In genomic region chr2:223618172-223619035, GRCh38 we compare ENCODE assay signal across 17 cellular contexts. TPM values are rescaled to one million over a fixed set of nuclear protein-coding genes. Genes with fewer than 3 reads are reported as not detected.
DNase-seq lines count a peak whose midpoint lies in the region; ATAC-seq and TF ChIP-seq lines count a peak whose summit lies in the region.
"Had no signal": no experiment of that assay in that cellular context is flagged by ENCODE, and none has a peak within 500 bp of the region (broad histone marks: within the 10 kb centered on the region; RNA-seq: fewer than 3 reads in every experiment).

No MANE protein-coding gene starts in this region.

- H3K4me1 Mint-ChIP-seq in H9, result peaks cover 25 to 37% of the 10 kb centered on the region in 2 experiments
- no peaks in the 10 kb centered on the region for H3K4me1 Mint-ChIP-seq in activated CD8-positive, alpha-beta memory T cell treated with anti-CD3 and anti-CD28 coated beads, Interleukin-2, amount 10 ng/mL, durations not matched to agents 7 days and 5 days
- H3K4me1 Mint-ChIP-seq: central memory CD8-positive, alpha-beta T cell had no signal

- no peak overlapping the region for H3K27ac ChIP-seq in H9 (ENCODE audit: insufficient read length, low read depth, low read length)
- H3K27ac ChIP-seq in WERI-Rb-1, result no peak overlapping the region
- H3K27ac ChIP-seq: pancreas, skin epidermis had no signal

- no peak overlapping the region for H2AK5ac ChIP-seq in H9 (ENCODE audit: insufficient read length, low read length)

- CTCF ChIA-PET in activated CD8-positive, alpha-beta memory T cell treated with anti-CD3 and anti-CD28 coated beads, Interleukin-2, amount 10 ng/mL, durations not matched to agents 7 days and 5 days (lab: Charles Lee), result no interaction called here

- peaks cover 100% of the 10 kb centered on the region for H3K27me3 Mint-ChIP-seq in H9 (ENCODE audit: low read depth)
- peaks cover 28% of the 10 kb centered on the region for H3K27me3 Mint-ChIP-seq in activated CD8-positive, alpha-beta memory T cell treated with anti-CD3 and anti-CD28 coated beads, Interleukin-2, amount 10 ng/mL, durations not matched to agents 7 days and 5 days

- no peak overlapping the region for H3K4ac ChIP-seq in H9 (ENCODE audit: low read depth, low read length)

- ATAC-seq in activated CD8-positive, alpha-beta memory T cell treated with anti-CD3 and anti-CD28 coated beads, Interleukin-2, amount 10 ng/mL, durations not matched to agents 7 days and 5 days, result no peak
- ATAC-seq in GM18909 (IDR thresholded peaks at IDR 0.05; ENCODE audit: poor library complexity, unreplicated experiment) (no peak), GM18519 (IDR thresholded peaks at IDR 0.05; ENCODE audit: low FRiP score, unreplicated experiment) (no peak)
- ATAC-seq: pancreas had no signal

- peak overlapping the region in 1 of 2 experiments; percentile 33; a peak in 1 of 5 replicates for H3K4me3 Mint-ChIP-seq in H9
- H3K4me3 Mint-ChIP-seq in activated CD8-positive, alpha-beta memory T cell treated with anti-CD3 and anti-CD28 coated beads, Interleukin-2, amount 10 ng/mL, durations not matched to agents 7 days and 5 days, result no peak overlapping the region
- H3K4me3 Mint-ChIP-seq: central memory CD8-positive, alpha-beta T cell; T-helper 2 cell treated with Interferon-gamma antibody and Interleukin-4, amounts not matched to agents 5 μg/mL and 100 μg/mL, for 36 hours had no signal

- no peak overlapping the region for H4K8ac ChIP-seq in H9 (replicated peaks; ENCODE audit: insufficient read length, low read depth, low read length)

- H3K4me3 ChIP-seq in WERI-Rb-1 (ENCODE audit: low read depth, low read length), result no peak overlapping the region
- H3K4me3 ChIP-seq: pancreas, skin epidermis had no signal

- no peak overlapping the region for H2BK12ac ChIP-seq in H9 (ENCODE audit: insufficient read length, low read depth, low read length)

- H2BK5ac ChIP-seq in H9 (ENCODE audit: insufficient read length, low read length), result no peak overlapping the region

- H4K20me1 ChIP-seq in H9 (ENCODE audit: control insufficient read depth, insufficient read depth, insufficient read length), result peaks cover 7% of the 10 kb centered on the region

- H3K36me3 ChIP-seq in WERI-Rb-1, result no peaks in the 10 kb centered on the region
- H3K36me3 ChIP-seq: pancreas had no signal

- H3K27me3 ChIP-seq in H9 (ENCODE audit: insufficient read depth, low read length) (peaks cover 40% of the 10 kb centered on the region), WERI-Rb-1 (ENCODE audit: insufficient read depth, low read depth, severe bottlenecking) (no peaks in the 10 kb centered on the region)

- peaks cover 0 to 3% (median 0%) of the 10 kb centered on the region in 3 experiments; a peak in 2 of 7 replicates for H3K36me3 Mint-ChIP-seq in H9 (ENCODE audit: insufficient read depth in 1 of 3, low read depth in 3 of 3)
- H3K36me3 Mint-ChIP-seq in activated CD8-positive, alpha-beta memory T cell treated with anti-CD3 and anti-CD28 coated beads, Interleukin-2, amount 10 ng/mL, durations not matched to agents 7 days and 5 days, result no peaks in the 10 kb centered on the region

- no peak overlapping the region for H3K23ac ChIP-seq in H9 (ENCODE audit: insufficient read length, low read depth, low read length)

- H3K9me3 ChIP-seq in H9 (ENCODE audit: control insufficient read depth, low read depth, low read length), result no peaks in the 10 kb centered on the region
- no peaks in the 10 kb centered on the region for H3K9me3 ChIP-seq in WERI-Rb-1 (ENCODE audit: severe bottlenecking)
- H3K9me3 ChIP-seq: pancreas had no signal

- no peak overlapping the region for H2BK15ac ChIP-seq in H9 (ENCODE audit: low read depth, low read length)

- H3K18ac ChIP-seq in H9 (ENCODE audit: insufficient read length, low read depth, low read length), result no peak overlapping the region

- no CpG with 5 or more reads among the region's 13 CpGs for WGBS in H9 (ENCODE audit: extremely low coverage, insufficient read length, low lambda C conversion rate)

- no peak overlapping the region for H2BK120ac ChIP-seq in H9 (ENCODE audit: low read depth, low read length, poor library complexity, severe bottlenecking)

- H3K79me2 ChIP-seq in H9 (ENCODE audit: insufficient read depth, low read length), result no peaks in the 10 kb centered on the region

- H3T11ph ChIP-seq in H9 (ENCODE audit: low read length), result no peak overlapping the region

- H3K27ac Mint-ChIP-seq in H9, result no peak overlapping the region; a peak in 2 of 7 replicates
- no peak overlapping the region for H3K27ac Mint-ChIP-seq in activated CD8-positive, alpha-beta memory T cell treated with anti-CD3 and anti-CD28 coated beads, Interleukin-2, amount 10 ng/mL, durations not matched to agents 7 days and 5 days
- H3K27ac Mint-ChIP-seq: activated T-helper 2 cell treated with anti-CD3 and anti-CD28 coated beads, Interferon-gamma antibody, Interleukin-2, Interleukin-4, amounts not matched to agents 10 μg/mL and 5 μg/mL and 100 μg/mL, durations not matched to agents 14 hours and 24 hours and 36 hours; T-helper 2 cell treated with Interferon-gamma antibody and Interleukin-4, amounts not matched to agents 5 μg/mL and 100 μg/mL, for 36 hours had no signal

- no peaks in the 10 kb centered on the region for H3K79me1 ChIP-seq in H9 (ENCODE audit: insufficient read depth, low read depth, low read length, poor library complexity, severe bottlenecking)

- no peak overlapping the region for H4K5ac ChIP-seq in H9 (ENCODE audit: insufficient read length, low read depth, low read length)

- H3K23me2 ChIP-seq in H9 (ENCODE audit: insufficient read length, low read depth, low read length, poor library complexity, severe bottlenecking), result no peaks in the 10 kb centered on the region

- H4K91ac ChIP-seq in H9 (ENCODE audit: insufficient read length, low read depth, low read length), result no peak overlapping the region

- H2BK20ac ChIP-seq in H9 (ENCODE audit: low read depth, low read length, poor library complexity, severe bottlenecking), result no peak overlapping the region

- H3K4me1 ChIP-seq in H9 (ENCODE audit: insufficient read depth, low read length), result peaks cover 4% of the 10 kb centered on the region; the same call in 1 of the 2 replicates

- no peak overlapping the region for H3K56ac ChIP-seq in H9 (ENCODE audit: insufficient read length, low read depth, low read length)

- H3K4me2 ChIP-seq in H9 (ENCODE audit: insufficient read depth, insufficient read length, low read length), result no peak overlapping the region

- TF ChIP-seq CTCF in H9 (conservative IDR thresholded peaks at IDR 0.05) (peak; percentile 64), WERI-Rb-1 (IDR thresholded peaks at IDR 0.05; ENCODE audit: low read depth, low read length) (peak; percentile 32; the same call in 1 of the 2 replicates)

- no peak overlapping the region for H3K9ac ChIP-seq in H9 (ENCODE audit: extremely low read depth, insufficient read length, low read length)

- peaks cover 0 to 2% of the 10 kb centered on the region in 2 experiments; a peak in 2 of 5 replicates for H3K9me3 Mint-ChIP-seq in H9
- no peaks in the 10 kb centered on the region for H3K9me3 Mint-ChIP-seq in activated CD8-positive, alpha-beta memory T cell treated with anti-CD3 and anti-CD28 coated beads, Interleukin-2, amount 10 ng/mL, durations not matched to agents 7 days and 5 days (ENCODE audit: low read depth)
- H3K9me3 Mint-ChIP-seq: activated T-helper 2 cell treated with anti-CD3 and anti-CD28 coated beads, Interferon-gamma antibody, Interleukin-2, Interleukin-4, amounts not matched to agents 10 μg/mL and 5 μg/mL and 100 μg/mL, durations not matched to agents 14 hours and 24 hours and 36 hours; central memory CD8-positive, alpha-beta T cell; T-helper 2 cell treated with Interferon-gamma antibody and Interleukin-4, amounts not matched to agents 5 μg/mL and 100 μg/mL, for 36 hours had no signal

- no peak overlapping the region for H3K14ac ChIP-seq in H9 (ENCODE audit: insufficient read depth, low read length)

- no peak overlapping the region for H2AFZ ChIP-seq in H9 (ENCODE audit: low read length)

- DNase-seq in H9 (peak; percentile 90), WERI-Rb-1 (peak; percentile 22), iPS DF 19.7 (ENCODE audit: low read depth, low spot score) (peak; percentile 98), renal cortical epithelial cell (ENCODE audit: low read depth) (peak; percentile 45)
- no peak for DNase-seq in activated CD8-positive, alpha-beta memory T cell treated with anti-CD3 and anti-CD28 coated beads, Interleukin-2, amount 10 ng/mL, durations not matched to agents 7 days and 5 days
- DNase-seq: activated CD4-positive, alpha-beta T cell treated with anti-CD3 and anti-CD28 coated beads for 1 hour; foreskin fibroblast; NCI-H187 treated with DMSO at 0.1 percent for 48 hours; OCI-M1; pancreas; stimulated activated CD4-positive, alpha-beta T cell treated with anti-CD3 and anti-CD28 coated beads, Interleukin-4, amount 100 ng/mL, for 24 hours had no signal

RNA-seq across cellular contexts. Expression of gene SCG2, which starts 16.2 kb away (rescaled TPM):
- total RNA-seq in H9 (2021), result 3.4 and 4.4 TPM in 2 replicates
- total RNA-seq in renal cortical epithelial cell, result 0.35 and 1.2 TPM in 2 replicates
- total RNA-seq in activated CD8-positive, alpha-beta memory T cell treated with anti-CD3 and anti-CD28 coated beads, Interleukin-2, amount 10 ng/mL, durations not matched to agents 7 days and 5 days, result under 1 TPM in 1 of 2 experiments, not detected in 1; 0.12 TPM
- total RNA-seq: activated T-helper 2 cell treated with anti-CD3 and anti-CD28 coated beads, Interferon-gamma antibody, Interleukin-2, Interleukin-4, amounts not matched to agents 10 μg/mL and 5 μg/mL and 100 μg/mL, durations not matched to agents 14 hours and 24 hours and 36 hours had no signal
